Comparison of ENCODE assay signal across 2 cellular contexts in genomic region chr12:123591702-123592481, GRCh38.
TF ChIP-seq lines count a peak whose summit lies in the region.

No MANE protein-coding gene starts in this region.

TF ChIP-seq in HEK293, 187 proteins besides CTCF, POLR2A, EP300 and RAD21:
- TF ChIP-seq PRDM1 (tag by site-specific recombination; IDR thresholded peaks at IDR 0.05) (0 out of 2 replicates have a peak, but pooled peaks have one; percentile 16), OSR2 (tag by site-specific recombination; IDR thresholded peaks at IDR 0.05) (peak; percentile 27; the same call in 1 of the 2 replicates), ZXDB (tag by site-specific recombination; IDR thresholded peaks at IDR 0.05) (0 out of 2 replicates have a peak, but pooled peaks have one; percentile 31), ZFP37 (tag by site-specific recombination; IDR thresholded peaks at IDR 0.05) (no peak), EGR2 (tag by site-specific recombination; IDR thresholded peaks at IDR 0.05; ENCODE audit: low read depth) (no peak), ZNF391 (tag by site-specific recombination; IDR thresholded peaks at IDR 0.05; ENCODE audit: borderline replicate concordance, low read depth) (no peak)

TF ChIP-seq in K562, 482 proteins besides CTCF, POLR2A, EP300 and RAD21:
- peak in 1 of 2 experiments; percentile 80; a peak in 2 of 4 replicates for TF ChIP-seq HDAC1 (IDR thresholded peaks at IDR 0.05)
- TF ChIP-seq CBFA2T3 (IDR thresholded peaks at IDR 0.05) = peak; percentile 47; the same call in 1 of the 2 replicates
- TF ChIP-seq HDAC2 (IDR thresholded peaks at IDR 0.05) = peak; percentile 55; the same call in 1 of the 2 replicates
- TF ChIP-seq SAFB (IDR thresholded peaks at IDR 0.05; ENCODE audit: borderline replicate concordance, low read depth, low read length) = no peak
- TF ChIP-seq KDM1A (IDR thresholded peaks at IDR 0.05) = peak; percentile 91 to 92
- peak in 1 of 2 experiments; percentile 63; a peak in 1 of 4 replicates for TF ChIP-seq RCOR1 (IDR thresholded peaks at IDR 0.05; ENCODE audit: borderline replicate concordance in 1 of 2, low read depth in 2 of 2, low read length in 2 of 2)
- no peak for TF ChIP-seq CBFA2T2 (conservative IDR thresholded peaks at IDR 0.05)
- TF ChIP-seq PRMT5 (CRISPR knock-in tag; IDR thresholded peaks at IDR 0.05) = no peak
